Comparison of ENCODE assay signal across 1 cellular context in the genomic region with DNA sequence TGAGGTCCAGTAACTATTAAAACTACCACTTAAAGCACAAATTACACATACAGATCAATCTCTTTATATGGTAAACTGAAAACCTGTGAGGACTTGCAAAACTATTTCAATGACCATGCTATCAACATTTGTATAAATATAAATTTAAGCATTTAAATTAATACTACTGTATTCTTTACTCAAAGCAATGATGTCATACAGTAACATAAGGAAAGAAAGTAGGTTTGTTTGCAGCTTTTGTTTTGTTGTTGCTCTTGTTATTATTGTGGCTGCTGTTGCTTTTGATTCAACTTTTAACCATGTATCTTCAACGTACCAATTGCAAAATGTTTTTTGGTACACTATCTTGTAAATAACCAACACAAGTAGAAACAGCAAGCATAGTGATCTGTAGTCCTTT.
A peak's percentile ranks its signal among the peaks of the same experiment; 100 is the strongest.
TF ChIP-seq lines count a peak whose summit lies in the region.

No MANE protein-coding gene starts in this region.

TF ChIP-seq in HEK293, 187 proteins besides CTCF, POLR2A, EP300 and RAD21 (continued from another document):
- peak; percentile 74; the same call in 1 of the 2 replicates for TF ChIP-seq ATF2 (tag by site-specific recombination; IDR thresholded peaks at IDR 0.05; ENCODE audit: low read depth)
